In the genomic region with DNA sequence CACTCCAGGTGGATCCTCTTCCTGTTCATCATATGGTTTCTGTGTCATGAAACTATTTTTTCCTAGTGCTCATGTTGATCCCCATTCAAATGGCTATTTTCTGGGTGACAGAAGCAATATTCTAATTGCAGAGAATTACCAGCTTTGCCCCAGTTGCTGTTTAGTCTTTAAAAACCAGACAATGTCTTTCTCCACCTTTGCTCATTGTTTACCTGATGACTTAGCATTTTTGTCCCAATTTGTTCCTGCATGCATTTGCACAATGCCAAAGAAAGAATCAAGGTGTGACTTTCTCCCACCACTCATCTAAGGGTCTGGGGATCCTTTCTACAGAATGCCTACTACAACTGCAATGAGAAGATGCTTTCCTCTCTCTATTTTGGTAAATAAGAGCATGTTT, we compare ENCODE assay signal across 23 cellular contexts.
"Had no signal": no experiment of that assay in that cellular context is flagged by ENCODE, and none has a peak within 500 bp of the region (broad histone marks: within the 10 kb centered on the region; RNA-seq: fewer than 3 reads in every experiment).

No MANE protein-coding gene starts in this region.

- H3K36me3 Mint-ChIP-seq: immature natural killer cell, naive B cell had no signal

- FAIRE-seq: kidney, small intestine, urothelium cell line had no signal

- H3K27ac ChIP-seq: dorsolateral prefrontal cortex, esophagus muscularis mucosa, gastroesophageal sphincter, left ventricle myocardium inferior, lower lobe of right lung, neutrophil, sigmoid colon, stomach had no signal

- H3K36me3 ChIP-seq: esophagus muscularis mucosa, gastroesophageal sphincter, left ventricle myocardium inferior, lower lobe of right lung, neutrophil, sigmoid colon, stomach had no signal

- H3K9me3 ChIP-seq: lower lobe of right lung, neutrophil, sigmoid colon had no signal

- DNase-seq: cortex of kidney; dorsolateral prefrontal cortex; effector CD8-positive, alpha-beta T cell; foreskin fibroblast; glutamatergic neuron; immature natural killer cell; kidney; left cardiac atrium; left ventricle myocardium inferior; lower lobe of right lung; mesenchymal stem cell; naive B cell; sigmoid colon; small intestine; stimulated activated CD4-positive, alpha-beta T cell treated with anti-CD3 and anti-CD28 coated beads, Interleukin-12 subunit alpha, Interleukin-12 subunit beta, amount 100 ng/mL, for 4 hours; stimulated activated naive CD4-positive, alpha-beta T cell; stomach; substantia nigra; trophoblast cell had no signal

- H3K4me3 ChIP-seq: dorsolateral prefrontal cortex, esophagus muscularis mucosa, gastroesophageal sphincter, left ventricle myocardium inferior, lower lobe of right lung, sigmoid colon, stomach had no signal

- H3K27ac Mint-ChIP-seq: immature natural killer cell, naive B cell had no signal

- H3K4me1 ChIP-seq: esophagus muscularis mucosa, left ventricle myocardium inferior had no signal

- ATAC-seq: gastroesophageal sphincter, left cardiac atrium, lower lobe of right lung had no signal

- H3K27me3 ChIP-seq: gastroesophageal sphincter, neutrophil, sigmoid colon, stomach had no signal

- H3K4me1 Mint-ChIP-seq: immature natural killer cell, naive B cell had no signal

- H3K4me3 Mint-ChIP-seq: immature natural killer cell, naive B cell had no signal
